ENCODE assay signal across 8 cellular contexts in the genomic region with DNA sequence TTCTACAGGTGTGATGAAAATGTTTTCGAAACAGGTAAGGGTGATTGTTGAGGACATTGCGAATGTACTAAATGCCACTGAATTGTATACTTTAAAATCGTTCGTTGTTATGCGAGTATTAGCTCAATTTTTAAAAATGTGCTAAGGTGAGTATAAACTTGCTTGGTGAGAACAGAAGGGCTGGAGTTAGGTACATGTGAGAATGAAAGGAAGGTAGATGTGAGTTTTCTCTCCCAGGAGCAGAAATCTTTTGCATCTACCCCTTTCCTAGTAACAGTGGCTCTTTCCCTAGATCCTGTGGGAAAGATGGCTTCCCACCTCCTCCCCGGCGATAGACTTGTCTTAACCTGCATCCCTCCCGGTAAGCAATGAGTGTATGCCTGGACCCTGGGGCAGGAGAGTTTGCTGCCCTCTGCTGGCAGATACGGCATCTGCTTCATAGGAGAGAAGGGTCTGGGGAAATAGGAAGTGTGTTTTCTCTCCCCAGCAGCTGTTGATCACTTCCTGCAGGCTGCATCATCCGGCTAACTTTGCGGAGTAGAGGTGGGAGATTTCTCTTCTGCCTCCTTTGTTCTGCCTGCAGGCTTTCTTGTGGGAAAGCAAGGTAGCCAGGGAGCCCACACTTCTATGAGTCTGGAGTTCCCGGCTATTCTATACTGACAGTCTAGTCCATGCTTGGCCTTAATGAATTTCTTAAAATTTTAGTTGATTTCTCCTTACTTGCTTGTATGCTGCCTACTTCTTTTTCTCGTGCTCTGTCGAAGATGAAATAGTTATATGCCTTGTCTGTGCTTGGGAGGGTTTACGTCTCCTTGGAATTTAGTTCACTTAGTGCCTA.
DNase-seq lines count a peak whose midpoint lies in the region; ATAC-seq, FAIRE-seq and TF ChIP-seq lines count a peak whose summit lies in the region.

No MANE protein-coding gene starts in this region.

- DNase-seq in COLO668 (lab: John Stamatoyannopoulos, UW; ENCODE audit: unreplicated experiment) (peak; percentile 69), NCI-H748 treated with DMSO at 0.1 percent for 48 hours (lab: John Stamatoyannopoulos, UW) (peak; percentile 74), epithelial cell of proximal tubule (ENCODE audit: low read depth) (peak; percentile 10), neural crest cell (ENCODE audit: low read depth, low spot score) (peak; percentile 35), urothelium cell line (ENCODE audit: low spot score) (peak; percentile 77)
- DNase-seq in activated CD4-positive, alpha-beta memory T cell treated with anti-CD3 and anti-CD28 coated beads, Interleukin-2, amount 10 ng/mL, durations not matched to agents 7 days and 5 days: peak; percentile 57

- no peaks in the 10 kb centered on the region for H3K36me3 Mint-ChIP-seq in activated CD4-positive, alpha-beta memory T cell treated with anti-CD3 and anti-CD28 coated beads, Interleukin-2, amount 10 ng/mL, durations not matched to agents 7 days and 5 days (ENCODE audit: low read depth)
- H3K36me3 Mint-ChIP-seq in neural crest cell (ENCODE audit: low read depth): no peaks in the 10 kb centered on the region

- ATAC-seq in GM19351 (IDR thresholded peaks at IDR 0.05; ENCODE audit: unreplicated experiment) (peak; percentile 100), HG03280 (IDR thresholded peaks at IDR 0.05; ENCODE audit: unreplicated experiment) (peak; percentile 100)

- peak; percentile 94 for TF ChIP-seq CTCF in epithelial cell of proximal tubule (conservative IDR thresholded peaks at IDR 0.05; ENCODE audit: low read depth, low read length)
- peak; percentile 67 for TF ChIP-seq CTCF in neural crest cell (conservative IDR thresholded peaks at IDR 0.05)

- H3K4me1 Mint-ChIP-seq in activated CD4-positive, alpha-beta memory T cell treated with anti-CD3 and anti-CD28 coated beads, Interleukin-2, amount 10 ng/mL, durations not matched to agents 7 days and 5 days: no peaks in the 10 kb centered on the region
- peaks cover 7% of the 10 kb centered on the region for H3K4me1 Mint-ChIP-seq in neural crest cell

- CTCF ChIA-PET in activated CD4-positive, alpha-beta memory T cell treated with anti-CD3 and anti-CD28 coated beads, Interleukin-2, amount 10 ng/mL, durations not matched to agents 7 days and 5 days (lab: Charles Lee): interaction anchor here (1.4 to 1.6 kb wide), 2 partner anchors 25 to 811 kb away, joined by 3 to 10 read pairs; no protein-coding TSS in a partner anchor

- POLR2A ChIA-PET in activated CD4-positive, alpha-beta memory T cell treated with anti-CD3 and anti-CD28 coated beads, Interleukin-2, amount 10 ng/mL, durations not matched to agents 7 days and 5 days (lab: Charles Lee): no interaction called here

- H3K9me3 Mint-ChIP-seq in activated CD4-positive, alpha-beta memory T cell treated with anti-CD3 and anti-CD28 coated beads, Interleukin-2, amount 10 ng/mL, durations not matched to agents 7 days and 5 days: no peaks in the 10 kb centered on the region
- H3K9me3 Mint-ChIP-seq in neural crest cell: peaks cover 7% of the 10 kb centered on the region

- no peak overlapping the region for H3K4me3 ChIP-seq in epithelial cell of proximal tubule (ENCODE audit: low read depth, low read length)

- no peak overlapping the region for H3K27ac Mint-ChIP-seq in activated CD4-positive, alpha-beta memory T cell treated with anti-CD3 and anti-CD28 coated beads, Interleukin-2, amount 10 ng/mL, durations not matched to agents 7 days and 5 days
- H3K27ac Mint-ChIP-seq in neural crest cell (ENCODE audit: unreplicated experiment): no peak overlapping the region

- H3K27me3 Mint-ChIP-seq in activated CD4-positive, alpha-beta memory T cell treated with anti-CD3 and anti-CD28 coated beads, Interleukin-2, amount 10 ng/mL, durations not matched to agents 7 days and 5 days: no peaks in the 10 kb centered on the region
- no peaks in the 10 kb centered on the region for H3K27me3 Mint-ChIP-seq in neural crest cell (ENCODE audit: low read depth)

- H3K4me3 Mint-ChIP-seq in activated CD4-positive, alpha-beta memory T cell treated with anti-CD3 and anti-CD28 coated beads, Interleukin-2, amount 10 ng/mL, durations not matched to agents 7 days and 5 days: no peak overlapping the region
- no peak overlapping the region for H3K4me3 Mint-ChIP-seq in neural crest cell

- FAIRE-seq in urothelium cell line (lab: Jason Lieb, UNC): peak; percentile 81

Comparison
In these comparisons a context has a peak if more than half of its experiments do, and no peak if none do; other contexts are left out.
1. DNase-seq: peak in every context shown above with its lines; median percentile 77 in urothelium cell line; 74 in NCI-H748 treated with DMSO at 0.1 percent for 48 hours; 69 in COLO668; 57 in activated CD4-positive, alpha-beta memory T cell treated with anti-CD3 and anti-CD28 coated beads, Interleukin-2, amount 10 ng/mL, durations not matched to agents 7 days and 5 days; 35 in neural crest cell; 10 in epithelial cell of proximal tubule.